Comparison of ENCODE assay signal across 1 cellular context in the genomic region with DNA sequence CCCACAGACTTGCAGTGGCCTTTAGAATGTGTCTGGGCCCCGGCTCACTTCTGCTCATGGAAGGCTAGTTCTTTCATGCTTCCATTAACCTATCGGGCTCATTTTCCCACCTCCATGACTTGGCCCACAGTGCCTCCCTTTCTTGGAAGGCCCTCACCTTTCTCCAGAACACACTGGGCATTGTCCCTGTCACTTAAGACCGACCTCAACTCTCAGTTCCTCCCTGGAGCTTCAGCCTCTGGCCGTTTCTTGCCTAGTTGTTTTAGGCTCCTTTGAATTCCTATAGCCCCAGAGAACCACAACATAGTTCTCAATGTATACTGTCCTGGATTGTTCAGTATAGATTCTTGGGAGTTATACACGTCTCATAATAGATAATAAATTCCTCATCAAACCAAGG.
TF ChIP-seq lines count a peak whose summit lies in the region.

No MANE protein-coding gene starts in this region.

TF ChIP-seq in H1, 55 proteins besides CTCF, POLR2A, EP300 and RAD21 (continued from another document):
- TF ChIP-seq KDM4A (IDR thresholded peaks at IDR 0.05; ENCODE audit: low read depth, low read length, severe bottlenecking) (no peak), HDAC6 (IDR thresholded peaks at IDR 0.05; ENCODE audit: low read depth, low read length) (no peak), SAP30 (IDR thresholded peaks at IDR 0.05; ENCODE audit: insufficient read depth, insufficient replicate concordance, low read length) (no peak), CHD7 (IDR thresholded peaks at IDR 0.05; ENCODE audit: insufficient replicate concordance, low read length) (no peak), USF2 (IDR thresholded peaks at IDR 0.05; ENCODE audit: low read length) (no peak), ZNF274 (IDR thresholded peaks at IDR 0.05; ENCODE audit: borderline replicate concordance, extremely low read depth, low read length) (no peak), CTBP2 (IDR thresholded peaks at IDR 0.05; ENCODE audit: borderline replicate concordance, insufficient read depth, insufficient read length, low read length) (no peak), CREB1 (IDR thresholded peaks at IDR 0.05) (no peak), PHF8 (conservative IDR thresholded peaks at IDR 0.05; ENCODE audit: low read depth, low read length) (no peak), RXRA (IDR thresholded peaks at IDR 0.05; ENCODE audit: insufficient read depth, low read depth, low read length) (no peak), SIX5 (IDR thresholded peaks at IDR 0.05; ENCODE audit: low read depth, low read length) (no peak)
- TF ChIP-seq, protein P1, sequence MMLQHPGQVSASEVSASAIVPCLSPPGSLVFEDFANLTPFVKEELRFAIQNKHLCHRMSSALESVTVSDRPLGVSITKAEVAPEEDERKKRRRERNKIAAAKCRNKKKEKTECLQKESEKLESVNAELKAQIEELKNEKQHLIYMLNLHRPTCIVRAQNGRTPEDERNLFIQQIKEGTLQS (IDR thresholded peaks at IDR 0.05; ENCODE audit: insufficient read depth, low read depth, low read length): no peak
